ENCODE assay signal across 9 cellular contexts in the genomic region with DNA sequence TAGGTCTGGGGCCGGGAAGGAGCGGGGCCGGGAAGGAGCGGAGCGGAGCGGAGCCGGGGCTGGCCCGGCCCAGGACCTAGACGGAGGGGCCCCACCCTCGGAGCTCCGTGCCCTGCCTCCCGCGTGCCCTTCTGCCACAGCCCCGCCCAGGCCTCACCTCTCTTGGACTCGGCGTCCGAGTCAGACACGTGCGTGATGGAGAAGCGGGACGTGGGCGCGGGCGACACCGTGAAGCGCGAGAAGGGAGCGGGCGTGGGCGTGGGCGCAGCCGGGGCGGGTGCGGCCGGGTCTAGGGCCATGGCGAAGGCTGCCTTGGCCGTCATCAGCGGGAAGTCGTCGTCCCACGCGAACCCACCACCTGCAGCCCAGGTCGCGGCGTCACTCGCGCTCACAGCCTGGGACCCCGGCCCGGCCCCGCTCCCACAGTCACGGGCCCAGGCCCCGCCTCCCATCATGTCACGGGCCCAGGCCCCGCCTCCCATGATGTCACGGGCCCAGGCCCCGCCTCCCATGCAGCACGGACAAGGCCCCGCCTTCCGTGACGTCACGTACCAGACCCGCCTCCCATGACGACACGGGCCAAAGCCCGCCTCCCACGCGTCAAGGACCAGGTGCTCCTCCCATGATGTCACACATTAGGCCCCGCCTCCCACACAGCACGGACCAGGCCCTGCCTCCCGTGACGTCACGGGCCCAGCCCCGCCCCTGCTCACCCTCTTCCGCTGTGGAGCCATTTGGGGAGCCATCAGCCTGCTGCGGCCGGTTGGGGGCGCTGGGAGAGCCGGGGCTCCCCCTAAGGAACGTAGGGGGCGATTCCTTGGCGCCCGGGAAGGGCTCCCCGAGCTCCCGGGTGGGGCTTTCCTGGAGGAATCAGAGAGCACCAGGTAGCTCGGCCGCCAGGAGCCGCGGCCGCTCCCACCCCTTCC. TPM values are rescaled to one million over a fixed set of nuclear protein-coding genes. Genes with fewer than 3 reads are reported as not detected.
DNase-seq lines count a peak whose midpoint lies in the region; ATAC-seq and TF ChIP-seq lines count a peak whose summit lies in the region.
"Had no signal": no experiment of that assay in that cellular context is flagged by ENCODE, and none has a peak within 500 bp of the region (broad histone marks: within the 10 kb centered on the region; RNA-seq: fewer than 3 reads in every experiment).

No MANE protein-coding gene starts in this region.

- peak overlapping the region; percentile 54 for H3K4me3 Mint-ChIP-seq in activated T-cell treated with anti-CD3 and anti-CD28 coated beads, Interleukin-2, amount 50 U/mL, for 4 hours

- BruUV-seq in OCI-LY7 (replicated peaks; lab: Mats Ljungman, UMichigan), result no TSS peak

- H3K9me3 Mint-ChIP-seq in activated T-cell treated with anti-CD3 and anti-CD28 coated beads, Interleukin-2, amount 50 U/mL, for 4 hours, result no peaks in the 10 kb centered on the region

- intact Hi-C loops in OCI-LY7 (cut with micrococcal nuclease; ENCODE audit: unreplicated experiment), result no loop called here

- H3K36me3 ChIP-seq in OCI-LY7 (ENCODE audit: insufficient read depth, low read length), result no peaks in the 10 kb centered on the region
- H3K36me3 ChIP-seq: HAP-1 had no signal

- H4K20me1 ChIP-seq in OCI-LY7 (ENCODE audit: insufficient read depth, low read length), result no peaks in the 10 kb centered on the region; the same call in 1 of the 2 replicates

- CTCF ChIA-PET in OCI-LY7 (lab: Charles Lee; ENCODE audit: unreplicated experiment), result no interaction called here

- H3K36me3 Mint-ChIP-seq in activated T-cell treated with anti-CD3 and anti-CD28 coated beads, Interleukin-2, amount 50 U/mL, for 4 hours (ENCODE audit: insufficient read depth), result no peaks in the 10 kb centered on the region

- no peak overlapping the region for H3K4me2 ChIP-seq in OCI-LY7 (ENCODE audit: low read length)

- H3K27ac ChIP-seq in OCI-LY7 (ENCODE audit: low read depth, low read length, poor library complexity, severe bottlenecking), result no peak overlapping the region

- H3K79me2 ChIP-seq in OCI-LY7 (ENCODE audit: insufficient read depth, low read depth, low read length), result no peaks in the 10 kb centered on the region

- TF ChIP-seq CTCF in AG10803 (conservative IDR thresholded peaks at IDR 0.05; ENCODE audit: low read length) (no peak), HFF-Myc (IDR thresholded peaks at IDR 0.05; ENCODE audit: low read depth, low read length, missing control alignments) (peak; percentile 16), OCI-LY7 (conservative IDR thresholded peaks at IDR 0.05; ENCODE audit: low read length) (no peak)

- peak; percentile 76 to 88 for ATAC-seq in activated T-cell treated with anti-CD3 and anti-CD28 coated beads, Interleukin-2, amount 50 U/mL, for 4 hours
- ATAC-seq in esophagus mucosa, result peak; percentile 74
- ATAC-seq in GM19324 (IDR thresholded peaks at IDR 0.05; ENCODE audit: low FRiP score, unreplicated experiment), result no peak

- H3K9me2 ChIP-seq in OCI-LY7 (ENCODE audit: insufficient read depth, low read length), result no peaks in the 10 kb centered on the region

- peak overlapping the region; percentile 47 for H3K4me3 ChIP-seq in AG10803 (ENCODE audit: low read length)
- peak overlapping the region; percentile 34 for H3K4me3 ChIP-seq in HFF-Myc (replicated peaks; ENCODE audit: low read depth, low read length)
- H3K4me3 ChIP-seq in OCI-LY7 (ENCODE audit: low read depth, low read length, poor library complexity, severe bottlenecking), result no peak overlapping the region
- H3K4me3 ChIP-seq: HAP-1 had no signal

- POLR2A ChIA-PET in OCI-LY7 (lab: Charles Lee), result no interaction called here

- no peak overlapping the region for H2AFZ ChIP-seq in OCI-LY7 (ENCODE audit: low read length)

- no peaks in the 10 kb centered on the region for H3K4me1 Mint-ChIP-seq in activated T-cell treated with anti-CD3 and anti-CD28 coated beads, Interleukin-2, amount 50 U/mL, for 4 hours (ENCODE audit: low read depth)

- H3K9me3 ChIP-seq in OCI-LY7 (ENCODE audit: low read length), result no peaks in the 10 kb centered on the region
- H3K9me3 ChIP-seq: HAP-1 had no signal

- H3K4me1 ChIP-seq in OCI-LY7 (ENCODE audit: insufficient read depth, low read length, poor library complexity, severe bottlenecking), result no peaks in the 10 kb centered on the region
- H3K4me1 ChIP-seq: HAP-1 had no signal

- H3K27me3 Mint-ChIP-seq in activated T-cell treated with anti-CD3 and anti-CD28 coated beads, Interleukin-2, amount 50 U/mL, for 4 hours (ENCODE audit: low read depth), result no peaks in the 10 kb centered on the region

- DNase-seq in AG10803 (ENCODE audit: low read depth) (peak; percentile 84), HFF-Myc (ENCODE audit: extremely low read depth, low read depth) (peak; percentile 50), OCI-LY7 (ENCODE audit: low spot score) (peak; percentile 67), mucosa of gallbladder (ENCODE audit: low spot score) (peak; percentile 88)
- peak; percentile 80 for DNase-seq in activated T-cell treated with anti-CD3 and anti-CD28 coated beads, Interleukin-2, amount 50 U/mL, for 4 hours
- peak; percentile 95 for DNase-seq in stimulated activated CD8-positive, alpha-beta memory T cell treated with anti-CD3 and anti-CD28 coated beads, Interleukin-4, amount 100 ng/mL, for 48 hours

RNA-seq across cellular contexts. Expression of gene PVALEF, which starts 45.8 kb away (rescaled TPM):
- not detected in 2 replicates for total RNA-seq in OCI-LY7 (2014; rRNA removed; shearing (Covaris generic))
- total RNA-seq in OCI-LY7 (2022) (not detected in 2 replicates), esophagus mucosa (not detected), mucosa of gallbladder (not detected)
- not detected for total RNA-seq in activated T-cell treated with anti-CD3 and anti-CD28 coated beads, Interleukin-2, amount 50 U/mL, for 4 hours

RNA-seq across cellular contexts. Expression of gene AATK, which starts 46.5 kb away (rescaled TPM):
- total RNA-seq in OCI-LY7 (2014; rRNA removed; shearing (Covaris generic)), result 0.03 TPM in 1 of 2 replicates, not detected in the other
- total RNA-seq in OCI-LY7 (2022) (not detected in 2 replicates), esophagus mucosa (0.56 TPM), mucosa of gallbladder (14.2 TPM)
- total RNA-seq in activated T-cell treated with anti-CD3 and anti-CD28 coated beads, Interleukin-2, amount 50 U/mL, for 4 hours, result 1 to 10 TPM in 1 of 3 donors, under 1 TPM in 2; 0.46 to 3.8 (median 0.87) TPM
